In the genomic region with DNA sequence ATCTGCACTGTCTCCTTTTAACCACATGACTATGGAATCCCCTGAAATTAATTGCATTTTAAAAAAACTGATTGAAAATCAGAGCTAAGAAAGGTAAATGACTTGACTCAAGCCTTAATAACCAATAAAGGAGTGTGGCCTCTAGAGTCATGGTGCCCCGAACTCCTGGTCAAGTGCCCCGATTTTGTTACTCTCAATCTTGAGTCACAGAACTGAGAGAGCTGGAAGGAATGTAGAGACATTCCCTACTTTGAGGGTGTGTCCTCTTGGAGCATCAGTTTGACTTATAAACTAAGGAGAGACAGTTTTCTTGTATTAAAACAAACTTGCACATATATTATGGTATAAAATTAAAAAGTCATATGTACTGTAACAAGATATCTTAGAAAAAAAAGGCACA, we compare ENCODE assay signal across 10 cellular contexts. TPM values are rescaled to one million over a fixed set of nuclear protein-coding genes. Genes with fewer than 3 reads are reported as not detected.
A peak's percentile ranks its signal among the peaks of the same experiment; 100 is the strongest.
DNase-seq lines count a peak whose midpoint lies in the region; ATAC-seq, FAIRE-seq and TF ChIP-seq lines count a peak whose summit lies in the region.
"Had no signal": no experiment of that assay in that cellular context is flagged by ENCODE, and none has a peak within 500 bp of the region (broad histone marks: within the 10 kb centered on the region; RNA-seq: fewer than 3 reads in every experiment).

No MANE protein-coding gene starts in this region.

- no peak overlapping the region for H2AFZ ChIP-seq in GM23248
- no peak overlapping the region for H2AFZ ChIP-seq in hepatocyte

- no peaks in the 10 kb centered on the region for H3K36me3 ChIP-seq in GM23248 (ENCODE audit: low read depth)
- H3K36me3 ChIP-seq in hepatocyte (replicated peaks; ENCODE audit: insufficient read depth, low read depth): no peaks in the 10 kb centered on the region
- H3K36me3 ChIP-seq in WERI-Rb-1: peaks cover 19% of the 10 kb centered on the region

- H3K9me2 ChIP-seq in GM23248 (ENCODE audit: insufficient read depth) (no peaks in the 10 kb centered on the region), hepatocyte (replicated peaks; ENCODE audit: insufficient read depth) (no peaks in the 10 kb centered on the region)

- in situ Hi-C loops in ACHN (cut with HindIII; ENCODE audit: low pct_ligation_motif_present, low pct_unique_long_range_greater_than_20kb, low sequenced_read_pairs): no loop called here
- in situ Hi-C loops in GM23248 (cut with MboI): no loop called here

- H3K27me3 ChIP-seq in GM23248 (replicated peaks; ENCODE audit: insufficient read depth): no peaks in the 10 kb centered on the region
- H3K27me3 ChIP-seq in hepatocyte: no peaks in the 10 kb centered on the region
- no peaks in the 10 kb centered on the region for H3K27me3 ChIP-seq in WERI-Rb-1 (ENCODE audit: insufficient read depth, low read depth, severe bottlenecking)

- H3K4me2 ChIP-seq in GM23248 (ENCODE audit: unreplicated experiment): peak overlapping the region; percentile 97
- H3K4me2 ChIP-seq in hepatocyte: peak overlapping the region; percentile 88

- intact Hi-C loops in sciatic nerve (cut with DNase I): no loop called here

- WGBS in GM23248 (ENCODE audit: low coverage in 1 of 2, low lambda C conversion rate in 2 of 2, missing lambda C conversion rate in 2 of 2), 2 experiments: 0 to 3% methylated on average over 2 of the region's 2 CpGs
- WGBS in hepatocyte (ENCODE audit: low lambda C conversion rate, missing lambda C conversion rate): 72% methylated on average over 2 of the region's 2 CpGs

- TF ChIP-seq CTCF in WI38 (IDR thresholded peaks at IDR 0.05; ENCODE audit: low read depth, low read length): no peak
- TF ChIP-seq CTCF in hepatocyte (IDR thresholded peaks at IDR 0.05; ENCODE audit: poor library complexity): no peak
- no peak for TF ChIP-seq CTCF in WERI-Rb-1 (IDR thresholded peaks at IDR 0.05; ENCODE audit: low read depth, low read length)

- FAIRE-seq in frontal cortex (lab: Jason Lieb, UNC): no peak

- H3F3A ChIP-seq in GM23248 (ENCODE audit: insufficient read depth): peaks cover 34% of the 10 kb centered on the region

- H3K4me3 ChIP-seq in GM23248: peak overlapping the region; percentile 96
- H3K4me3 ChIP-seq in WI38 (ENCODE audit: low read depth, low read length): peak overlapping the region; percentile 97
- H3K4me3 ChIP-seq in hepatocyte: no peak overlapping the region
- no peak overlapping the region for H3K4me3 ChIP-seq in WERI-Rb-1 (ENCODE audit: low read depth, low read length)

- ATAC-seq in sciatic nerve: no peak

- H3K27ac ChIP-seq in GM23248: peak overlapping the region; percentile 81
- no peak overlapping the region for H3K27ac ChIP-seq in hepatocyte
- H3K27ac ChIP-seq in WERI-Rb-1: no peak overlapping the region

- DNase-seq in ACHN: peak; percentile 73
- peak; percentile 91 for DNase-seq in GM23248
- no peak for DNase-seq in hepatocyte (ENCODE audit: low spot score)
- DNase-seq in WERI-Rb-1: no peak
- DNase-seq in hippocampal formation (lab: John Stamatoyannopoulos, UW): no peak
- no peak for DNase-seq in frontal cortex (ENCODE audit: low spot score in 2 of 2)
- no peak for DNase-seq in sciatic nerve (ENCODE audit: low spot score)
- DNase-seq: NCI-H2227 treated with DMSO at 0.1 percent for 48 hours; stimulated activated CD4-positive, alpha-beta T cell treated with anti-CD3 and anti-CD28 coated beads, Interleukin-2, amount 100 ng/mL, for 48 hours had no signal

- H4K20me1 ChIP-seq in GM23248 (ENCODE audit: insufficient read depth) (peaks cover 35% of the 10 kb centered on the region; the same call in 1 of the 2 replicates), hepatocyte (ENCODE audit: insufficient read depth, poor library complexity, severe bottlenecking) (peaks cover 70% of the 10 kb centered on the region)

- no peak overlapping the region for H3K9ac ChIP-seq in GM23248

- H3K79me2 ChIP-seq in GM23248 (ENCODE audit: insufficient read depth): peaks cover 74% of the 10 kb centered on the region
- H3K79me2 ChIP-seq in hepatocyte: peaks cover 74% of the 10 kb centered on the region

- peaks cover 47% of the 10 kb centered on the region for H3K4me1 ChIP-seq in GM23248 (ENCODE audit: insufficient read depth)
- peaks cover 17% of the 10 kb centered on the region for H3K4me1 ChIP-seq in hepatocyte (ENCODE audit: insufficient read depth)

- H3K9me3 ChIP-seq in GM23248 (ENCODE audit: low read depth) (no peaks in the 10 kb centered on the region), hepatocyte (ENCODE audit: low read depth) (no peaks in the 10 kb centered on the region), WERI-Rb-1 (ENCODE audit: severe bottlenecking) (no peaks in the 10 kb centered on the region)

RNA-seq across cellular contexts. Expression of a gene that starts 2.4 kb away (rescaled TPM):
- total RNA-seq in GM23248 (2014; rRNA removed; shearing (Covaris generic)): 68.9 and 71.8 TPM in 2 replicates
- polyA plus RNA-seq in GM23248 (2016; fragmentation: Nextera tagmentation; extraction: Ambion mirVana) (28.5 and 31.3 TPM in 2 replicates), hepatocyte (21.0 and 24.5 TPM in 2 replicates)
- total RNA-seq in hepatocyte (41.3 and 43.0 TPM in 2 replicates), frontal cortex (64.8 TPM), sciatic nerve (47.9 TPM)

RNA-seq across cellular contexts. Expression of a gene that starts 26.8 kb away (rescaled TPM):
- total RNA-seq in GM23248 (2014; rRNA removed; shearing (Covaris generic)): 11.0 and 13.6 TPM in 2 replicates
- 21.1 and 21.8 TPM in 2 replicates for polyA plus RNA-seq in GM23248 (2016; fragmentation: Nextera tagmentation; extraction: Ambion mirVana)
- total RNA-seq in hepatocyte: 11.2 and 15.2 TPM in 2 replicates
- 9.8 and 17.0 TPM in 2 replicates for polyA plus RNA-seq in hepatocyte
- total RNA-seq in frontal cortex: 37.5 TPM
- total RNA-seq in sciatic nerve: 14.0 TPM

Comparison
In these comparisons a context has a peak if more than half of its experiments do, and no peak if none do; other contexts are left out.
1. DNase-seq: peak in ACHN (single experiment) and GM23248 (single experiment); none in hepatocyte (single experiment), WERI-Rb-1 (single experiment), hippocampal formation (0 of 2), frontal cortex (0 of 2) and sciatic nerve (single experiment).
2. H3K4me3 ChIP-seq: peak in GM23248 (single experiment) and WI38 (single experiment); none in hepatocyte (single experiment) and WERI-Rb-1 (single experiment).